32 cellular contexts compared by ENCODE assay signal in genomic region chr6:29892696-29893095, GRCh38.
"Had no signal": no experiment of that assay in that cellular context is flagged by ENCODE, and none has a peak within 500 bp of the region (broad histone marks: within the 10 kb centered on the region; RNA-seq: fewer than 3 reads in every experiment).

No MANE protein-coding gene starts in this region.

- H3K27me3 ChIP-seq: esophagus muscularis mucosa, right lobe of liver, uterus had no signal

- H3K27ac ChIP-seq: esophagus muscularis mucosa, gastrocnemius medialis, neutrophil, right lobe of liver, skin epidermis, thoracic aorta, uterus, WERI-Rb-1 had no signal

- ATAC-seq: activated CD4-positive, CD25-positive, alpha-beta regulatory T cell treated with anti-CD3 and anti-CD28 coated beads, Interleukin-2, amount 50 U/mL, for 24 hours; activated T-cell treated with anti-CD3 and anti-CD28 coated beads, Interleukin-2, amount 50 U/mL, for 4 hours; activated T-helper 17 cell treated with anti-CD3 and anti-CD28 coated beads, Interleukin-2, amount 50 U/mL, for 72 hours; gastrocnemius medialis; left ventricle myocardium superior; right lobe of liver; T-helper 17 cell had no signal

- H3K27ac Mint-ChIP-seq: activated CD4-positive, alpha-beta memory T cell treated with anti-CD3 and anti-CD28 coated beads, Interleukin-2, amount 10 ng/mL, durations not matched to agents 7 days and 5 days; activated CD4-positive, alpha-beta T cell treated with anti-CD3 and anti-CD28 coated beads, Interleukin-2, amount 10 ng/mL, durations not matched to agents 24 days and 14 days; activated T-helper 17 cell treated with anti-CD3 and anti-CD28 coated beads, Interleukin-2, amount 50 U/mL, for 72 hours; nephron progenitor cell; progenitor cell of endocrine pancreas; stimulated activated naive CD8-positive, alpha-beta T cell treated with anti-CD3 and anti-CD28 coated beads, Interleukin-15, Interleukin-2, amounts not matched to agents 100 ng/mL and 50 ng/mL, for 24 hours; T-helper 17 cell had no signal

- H3K9me3 Mint-ChIP-seq: activated CD4-positive, alpha-beta memory T cell treated with anti-CD3 and anti-CD28 coated beads, Interleukin-2, amount 10 ng/mL, durations not matched to agents 7 days and 5 days; activated CD4-positive, alpha-beta T cell treated with anti-CD3 and anti-CD28 coated beads, Interleukin-2, amount 10 ng/mL, durations not matched to agents 24 days and 14 days; activated T-helper 17 cell treated with anti-CD3 and anti-CD28 coated beads, Interleukin-2, amount 50 U/mL, for 72 hours; central memory CD8-positive, alpha-beta T cell; stimulated activated naive CD8-positive, alpha-beta T cell treated with anti-CD3 and anti-CD28 coated beads, Interleukin-15, Interleukin-2, amounts not matched to agents 100 ng/mL and 50 ng/mL, for 24 hours had no signal

- H3K27me3 Mint-ChIP-seq: activated T-helper 17 cell treated with anti-CD3 and anti-CD28 coated beads, Interleukin-2, amount 50 U/mL, for 72 hours; central memory CD8-positive, alpha-beta T cell; stimulated activated naive CD8-positive, alpha-beta T cell treated with anti-CD3 and anti-CD28 coated beads, Interleukin-15, Interleukin-2, amounts not matched to agents 100 ng/mL and 50 ng/mL, for 24 hours; T-helper 17 cell had no signal

- DNase-seq: activated CD4-positive, alpha-beta memory T cell treated with anti-CD3 and anti-CD28 coated beads, Interleukin-2, amount 10 ng/mL, durations not matched to agents 7 days and 5 days; activated CD4-positive, alpha-beta T cell treated with anti-CD3 and anti-CD28 coated beads, Interleukin-2, amount 10 ng/mL, durations not matched to agents 24 days and 14 days; activated gamma-delta T cell treated with Interleukin-2 at 50 U/mL for 16 hours; activated naive CD4-positive, alpha-beta T cell treated with anti-CD3 and anti-CD28 coated beads, Interleukin-2, amount 50 U/mL, for 16 hours; activated T-cell treated with anti-CD3 and anti-CD28 coated beads, Interleukin-2, amount 50 U/mL, for 4 hours; amniotic stem cell; dermis blood vessel endothelial cell; effector CD4-positive, alpha-beta T cell; gastrocnemius medialis; glutamatergic neuron; islet precursor cell; left ventricle myocardium superior; mammary epithelial cell; midbrain; nephron progenitor cell; right lobe of liver; stimulated activated CD4-positive, alpha-beta T cell treated with anti-CD3 and anti-CD28 coated beads, Interleukin-12 subunit alpha, Interleukin-12 subunit beta, amount 100 ng/mL, for 4 hours; stimulated activated CD4-positive, alpha-beta T cell treated with anti-CD3 and anti-CD28 coated beads, Interleukin-4, amount 100 ng/mL, for 1 hour; T-helper 17 cell; T1000; trophoblast cell; uterus; WERI-Rb-1 had no signal

- H3K4me3 Mint-ChIP-seq: activated CD4-positive, alpha-beta memory T cell treated with anti-CD3 and anti-CD28 coated beads, Interleukin-2, amount 10 ng/mL, durations not matched to agents 7 days and 5 days; activated CD4-positive, alpha-beta T cell treated with anti-CD3 and anti-CD28 coated beads, Interleukin-2, amount 10 ng/mL, durations not matched to agents 24 days and 14 days; activated T-cell treated with anti-CD3 and anti-CD28 coated beads, Interleukin-2, amount 50 U/mL, for 4 hours; activated T-helper 17 cell treated with anti-CD3 and anti-CD28 coated beads, Interleukin-2, amount 50 U/mL, for 72 hours; central memory CD8-positive, alpha-beta T cell; nephron progenitor cell; stimulated activated naive CD8-positive, alpha-beta T cell treated with anti-CD3 and anti-CD28 coated beads, Interleukin-15, Interleukin-2, amounts not matched to agents 100 ng/mL and 50 ng/mL, for 24 hours; T-helper 17 cell had no signal

- H3K9me3 ChIP-seq: esophagus muscularis mucosa, gastrocnemius medialis, neutrophil, right lobe of liver, thoracic aorta, uterus had no signal
